1 cellular context compared by ENCODE assay signal in genomic region chr5:180810210-180811011, GRCh38.
TF ChIP-seq lines count a peak whose summit lies in the region.

No MANE protein-coding gene starts in this region.

TF ChIP-seq in K562, 482 proteins besides CTCF, POLR2A, EP300 and RAD21 (continued from another document and continues in another):
- peak; percentile 64; the same call in 1 of the 2 replicates for TF ChIP-seq CBX1 (IDR thresholded peaks at IDR 0.05; ENCODE audit: low read depth)
- TF ChIP-seq PHF20 (IDR thresholded peaks at IDR 0.05; ENCODE audit: partially characterized antibody) = peak; percentile 88
- no peak for TF ChIP-seq NFE2L1 (tag; IDR thresholded peaks at IDR 0.05; ENCODE audit: borderline replicate concordance, low read depth)
- TF ChIP-seq CHD2 (IDR thresholded peaks at IDR 0.05; ENCODE audit: low read depth, low read length) = peak; percentile 58
- TF ChIP-seq EWSR1 (IDR thresholded peaks at IDR 0.05; ENCODE audit: borderline replicate concordance, low read depth, partially characterized antibody) = no peak
- TF ChIP-seq ZKSCAN1 (IDR thresholded peaks at IDR 0.05; ENCODE audit: low read depth, low read length) = no peak
- TF ChIP-seq E2F5 (CRISPR knock-in tag; IDR thresholded peaks at IDR 0.05) = peak; percentile 66; the same call in 1 of the 2 replicates
- TF ChIP-seq HDAC1 (IDR thresholded peaks at IDR 0.05) = peak in 1 of 2 experiments; percentile 82; a peak in 2 of 4 replicates
- no peak for TF ChIP-seq CEBPZ (IDR thresholded peaks at IDR 0.05; ENCODE audit: borderline replicate concordance, low read depth, low read length)
- no peak for TF ChIP-seq ZBTB12 (CRISPR knock-in tag; IDR thresholded peaks at IDR 0.05)
- TF ChIP-seq ATF3 (IDR thresholded peaks at IDR 0.05) = no peak
- no peak for TF ChIP-seq ATF3 (CRISPR knock-in tag; conservative IDR thresholded peaks at IDR 0.05)
- no peak for TF ChIP-seq MTA1 (IDR thresholded peaks at IDR 0.05; ENCODE audit: borderline replicate concordance)
- TF ChIP-seq HMGN3 (IDR thresholded peaks at IDR 0.05; ENCODE audit: borderline replicate concordance, extremely low read depth, insufficient read length, low read depth, low read length) = peak; percentile 93
- TF ChIP-seq NFE2 (IDR thresholded peaks at IDR 0.05; ENCODE audit: low read depth) = no peak
- peak; percentile 63 for TF ChIP-seq ARID4B (CRISPR knock-in tag; IDR thresholded peaks at IDR 0.05)
- TF ChIP-seq ZNF668 (CRISPR knock-in tag; IDR thresholded peaks at IDR 0.05) = no peak
- no peak for TF ChIP-seq TSHZ1 (CRISPR knock-in tag; IDR thresholded peaks at IDR 0.05)
- no peak for TF ChIP-seq SAFB (IDR thresholded peaks at IDR 0.05; ENCODE audit: borderline replicate concordance, low read depth, low read length)
- no peak for TF ChIP-seq HINFP (tag; conservative IDR thresholded peaks at IDR 0.05; ENCODE audit: low read depth)
- TF ChIP-seq KLF1 (tag; IDR thresholded peaks at IDR 0.05) = 0 out of 2 replicates have a peak, but pooled peaks have one; percentile 65
- peak; percentile 59 for TF ChIP-seq POLR2AphosphoS5 (IDR thresholded peaks at IDR 0.05; ENCODE audit: control insufficient read depth, insufficient read depth, low read depth, low read length)
- TF ChIP-seq SIRT6 (IDR thresholded peaks at IDR 0.05; ENCODE audit: low read depth, low read length) = no peak
- peak; percentile 93 for TF ChIP-seq ETV1 (tag; conservative IDR thresholded peaks at IDR 0.05; ENCODE audit: low read depth)
- TF ChIP-seq ZNF124 (CRISPR knock-in tag; IDR thresholded peaks at IDR 0.05) = no peak
- TF ChIP-seq ZNF197 (CRISPR knock-in tag; IDR thresholded peaks at IDR 0.05; ENCODE audit: low read depth) = 0 out of 2 replicates have a peak, but pooled peaks have one; percentile 30
- TF ChIP-seq NFIX (CRISPR knock-in tag; IDR thresholded peaks at IDR 0.05; ENCODE audit: low read depth) = no peak
- TF ChIP-seq POLR2G (IDR thresholded peaks at IDR 0.05; ENCODE audit: low read depth, low read length) = peak; percentile 88
- TF ChIP-seq NR4A1 (CRISPR knock-in tag; IDR thresholded peaks at IDR 0.05) = peak; percentile 94; the same call in 1 of the 2 replicates
- TF ChIP-seq NR4A1 (tag; IDR thresholded peaks at IDR 0.05) = peak; percentile 79
- no peak for TF ChIP-seq CBX5 (IDR thresholded peaks at IDR 0.05; ENCODE audit: borderline replicate concordance, low read depth)
- peak; percentile 81; the same call in 1 of the 2 replicates for TF ChIP-seq TAF7 (tag; IDR thresholded peaks at IDR 0.05)
- peak; percentile 61; the same call in 1 of the 2 replicates for TF ChIP-seq NKRF (IDR thresholded peaks at IDR 0.05; ENCODE audit: borderline replicate concordance)
- no peak for TF ChIP-seq SREBF1 (IDR thresholded peaks at IDR 0.05; ENCODE audit: borderline replicate concordance, low read depth, low read length)
- TF ChIP-seq PHB2 (IDR thresholded peaks at IDR 0.05; ENCODE audit: low read depth) = no peak
- TF ChIP-seq ASH1L (IDR thresholded peaks at IDR 0.05; ENCODE audit: borderline replicate concordance, low read depth, partially characterized antibody) = peak; percentile 36
- TF ChIP-seq FOSL1 (tag; conservative IDR thresholded peaks at IDR 0.05) = peak; percentile 6; the same call in 1 of the 2 replicates
- TF ChIP-seq MYC (IDR thresholded peaks at IDR 0.05; ENCODE audit: low read depth, low read length) = peak; percentile 75
- TF ChIP-seq MYC (CRISPR knock-in tag; IDR thresholded peaks at IDR 0.05; ENCODE audit: borderline replicate concordance, low read depth) = peak; percentile 58; the same call in 1 of the 2 replicates
- no peak for TF ChIP-seq PREB (CRISPR knock-in tag; IDR thresholded peaks at IDR 0.05)
- peak; percentile 22 for TF ChIP-seq HNRNPLL (IDR thresholded peaks at IDR 0.05; ENCODE audit: low read depth, low read length, poor library complexity, severe bottlenecking)
- TF ChIP-seq FOXK1 (CRISPR knock-in tag; IDR thresholded peaks at IDR 0.05; ENCODE audit: borderline replicate concordance) = no peak
- TF ChIP-seq U2AF1 (optimal IDR thresholded peaks at IDR 0.05; ENCODE audit: low read depth, low read length) = peak; percentile 25
- TF ChIP-seq SMARCA4 (IDR thresholded peaks at IDR 0.05) = peak; percentile 61; the same call in 1 of the 2 replicates
- TF ChIP-seq KAT2B (IDR thresholded peaks at IDR 0.05; ENCODE audit: low read depth, low read length) = no peak
